8 cellular contexts compared by ENCODE assay signal in the genomic region with DNA sequence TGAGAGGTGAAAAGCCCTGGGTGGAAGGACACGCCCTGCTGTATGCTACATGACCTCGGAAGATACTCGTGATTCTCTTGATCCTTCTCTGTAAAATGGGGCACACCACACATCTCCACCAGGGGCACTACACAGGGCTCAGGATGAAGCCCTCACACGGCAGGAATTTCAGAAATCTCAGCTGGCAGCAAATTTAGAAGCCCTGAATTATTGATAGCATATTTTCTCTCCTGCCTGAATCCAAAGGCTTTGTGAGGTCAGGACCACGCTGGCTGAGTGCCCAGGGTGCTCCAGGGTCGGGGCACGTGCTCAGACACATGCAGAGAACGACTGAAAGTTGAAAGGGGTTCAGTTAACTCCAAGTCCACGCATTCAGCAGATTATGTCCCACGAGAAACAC. TPM values are rescaled to one million over a fixed set of nuclear protein-coding genes. Genes with fewer than 3 reads are reported as not detected.
DNase-seq lines count a peak whose midpoint lies in the region; ATAC-seq, FAIRE-seq and TF ChIP-seq lines count a peak whose summit lies in the region.

No MANE protein-coding gene starts in this region.

- H3K27ac ChIP-seq in brain microvascular endothelial cell (peak overlapping the region; percentile 90), kidney (ENCODE audit: low read depth in 2 of 2, low read length in 2 of 2) (peak overlapping the region in 1 of 2 donors; percentile 45)

- ATAC-seq in GM18907 (IDR thresholded peaks at IDR 0.05; ENCODE audit: unreplicated experiment) (peak; percentile 63), T-helper 17 cell (peak; percentile 95)

- H3K9ac ChIP-seq in kidney (ENCODE audit: low read length in 2 of 2): no peak overlapping the region

- no peak overlapping the region for H3K4me3 ChIP-seq in Jurkat, Clone E6-1 (ENCODE audit: low read length)
- H3K4me3 ChIP-seq in brain microvascular endothelial cell (ENCODE audit: low read depth, low read length): no peak overlapping the region
- no peak overlapping the region for H3K4me3 ChIP-seq in kidney (ENCODE audit: low read length in 2 of 2)

- no peaks in the 10 kb centered on the region for H3K27me3 ChIP-seq in brain microvascular endothelial cell (replicated peaks)

- in situ Hi-C loops in brain microvascular endothelial cell (cut with HindIII; ENCODE audit: low pct_ligation_motif_present, low sequenced_read_pairs): loop anchor here (25.0 kb wide), 1 partner anchor 145 kb away; no protein-coding TSS in a partner anchor

- peak overlapping the region; percentile 80 for H3K4me3 Mint-ChIP-seq in T-helper 17 cell

- H3K9me3 ChIP-seq in T-helper 17 cell (ENCODE audit: control insufficient read depth, low read length, poor library complexity, severe bottlenecking): no peaks in the 10 kb centered on the region
- H3K9me3 ChIP-seq in kidney (ENCODE audit: control insufficient read depth in 1 of 2, low read length in 2 of 2): no peaks in the 10 kb centered on the region

- no peaks in the 10 kb centered on the region for H3K36me3 ChIP-seq in brain microvascular endothelial cell (replicated peaks)
- H3K36me3 ChIP-seq in kidney (ENCODE audit: control insufficient read depth in 1 of 2, insufficient read depth in 2 of 2, low read length in 2 of 2): no peaks in the 10 kb centered on the region

- peak; percentile 58 for DNase-seq in Ammon's horn (ENCODE audit: low spot score)
- DNase-seq in Jurkat, Clone E6-1 (ENCODE audit: low read depth, low spot score): peak; percentile 58
- DNase-seq in T-helper 17 cell: peak in 2 of 3 donors; percentile 16 to 20
- peak; percentile 76 for DNase-seq in brain microvascular endothelial cell
- DNase-seq in kidney: peak; percentile 89
- peak in 2 of 3 donors; percentile 18 to 22 for DNase-seq in stimulated activated CD4-positive, alpha-beta T cell treated with anti-CD3 and anti-CD28 coated beads, TNF-alpha, amount 100 ng/mL, for 1 hour (ENCODE audit: low read depth in 3 of 3, low spot score in 1 of 3)
- DNase-seq in NCI-H526 treated with DMSO at 0.1 percent for 48 hours (lab: John Stamatoyannopoulos, UW): no peak

- no peaks in the 10 kb centered on the region for H3K36me3 Mint-ChIP-seq in T-helper 17 cell (ENCODE audit: low read depth)

- H3K4me1 Mint-ChIP-seq in T-helper 17 cell: peaks cover 24% of the 10 kb centered on the region

- peaks cover 5% of the 10 kb centered on the region in 2 donors for H3K4me1 ChIP-seq in kidney (ENCODE audit: control insufficient read depth in 1 of 2, insufficient read depth in 1 of 2, low read depth in 1 of 2, low read length in 2 of 2)

- FAIRE-seq in kidney (lab: Jason Lieb, UNC): no peak

- H3K27me3 Mint-ChIP-seq in T-helper 17 cell: peaks cover 18% of the 10 kb centered on the region

- H3K27ac Mint-ChIP-seq in T-helper 17 cell: peak overlapping the region; percentile 61

- intact Hi-C loops in kidney (cut with DNase I): loop anchor here (10.0 kb wide), 1 partner anchor 63 kb away; no protein-coding TSS in a partner anchor

- TF ChIP-seq CTCF in brain microvascular endothelial cell (IDR thresholded peaks at IDR 0.05; ENCODE audit: low read depth, low read length, missing control alignments) (peak; percentile 83), kidney (IDR thresholded peaks at IDR 0.05; ENCODE audit: borderline replicate concordance, extremely low read depth, insufficient read depth) (peak; percentile 47)

RNA-seq across cellular contexts. Expression of gene GALR1, which starts 42.1 kb away (rescaled TPM):
- not detected for polyA plus RNA-seq in Jurkat, Clone E6-1 (2012; ENCODE audit: insufficient read depth, insufficient read length)
- not detected for total RNA-seq in T-helper 17 cell
- total RNA-seq in kidney: 0.06 TPM
- polyA plus RNA-seq in kidney (ENCODE audit: insufficient read depth, low read depth, low replicate concordance): not detected
